In genomic region chr4:181432347-181432746, GRCh38 we compare ENCODE assay signal across 16 cellular contexts.
DNase-seq lines count a peak whose midpoint lies in the region; ATAC-seq, FAIRE-seq and TF ChIP-seq lines count a peak whose summit lies in the region.
"Had no signal": no experiment of that assay in that cellular context is flagged by ENCODE, and none has a peak within 500 bp of the region (broad histone marks: within the 10 kb centered on the region; RNA-seq: fewer than 3 reads in every experiment).

No MANE protein-coding gene starts in this region.

- H2BK20ac ChIP-seq in H9 (ENCODE audit: low read depth, low read length, poor library complexity, severe bottlenecking): no peak overlapping the region

- H3K4me3 Mint-ChIP-seq in H9: no peak overlapping the region
- H3K4me3 Mint-ChIP-seq in astrocyte (ENCODE audit: unreplicated experiment): no peak overlapping the region
- H3K4me3 Mint-ChIP-seq: B cell; CD4-positive, alpha-beta memory T cell had no signal

- H3K23me2 ChIP-seq in H9 (ENCODE audit: insufficient read length, low read depth, low read length, poor library complexity, severe bottlenecking): no peaks in the 10 kb centered on the region

- no peak overlapping the region for H3K23ac ChIP-seq in H9 (ENCODE audit: insufficient read length, low read depth, low read length)
- H3K23ac ChIP-seq in neuronal stem cell (ENCODE audit: low read depth, low read length, poor library complexity): no peak overlapping the region

- H4K20me1 ChIP-seq in H9 (ENCODE audit: control insufficient read depth, insufficient read depth, insufficient read length) (no peaks in the 10 kb centered on the region), astrocyte (ENCODE audit: insufficient read depth, low read length) (no peaks in the 10 kb centered on the region)

- H2BK120ac ChIP-seq in H9 (ENCODE audit: low read depth, low read length, poor library complexity, severe bottlenecking) (no peak overlapping the region), neuronal stem cell (ENCODE audit: low read depth, low read length) (no peak overlapping the region)

- no peaks in the 10 kb centered on the region for H3K79me1 ChIP-seq in H9 (ENCODE audit: insufficient read depth, low read depth, low read length, poor library complexity, severe bottlenecking)
- H3K79me1 ChIP-seq in neuronal stem cell (ENCODE audit: low read depth, low read length): no peaks in the 10 kb centered on the region

- DNase-seq in H9 (peak; percentile 58), astrocyte (ENCODE audit: low read depth) (no peak), iPS-NIHi7 (ENCODE audit: extremely low spot score) (peak; percentile 32), neuronal stem cell (ENCODE audit: low spot score) (no peak), mucosa of gallbladder (ENCODE audit: low spot score) (no peak)
- DNase-seq in activated CD4-positive, alpha-beta T cell treated with anti-CD3 and anti-CD28 coated beads for 4 hours: no peak
- DNase-seq: CD4-positive, alpha-beta memory T cell; DMS79; NCI-H2081; NCI-H524 treated with DMSO at 0.1 percent for 48 hours; NK-92 treated with Interleukin-12 subunit alpha and Interleukin-12 subunit beta, amount 100 ng/mL, for 24 hours; RPMI8226; SJCRH30 had no signal

- H3K4me3 ChIP-seq in astrocyte (ENCODE audit: insufficient read depth, low read depth, low read length) (no peak overlapping the region), neuronal stem cell (ENCODE audit: low read length in 2 of 2) (no peak overlapping the region)
- H3K4me3 ChIP-seq: SJCRH30 had no signal

- H3K56ac ChIP-seq in H9 (ENCODE audit: insufficient read length, low read depth, low read length): no peak overlapping the region

- H3K36me3 Mint-ChIP-seq in H9 (ENCODE audit: insufficient read depth in 1 of 3, low read depth in 3 of 3) (no peaks in the 10 kb centered on the region), astrocyte (ENCODE audit: low read depth, unreplicated experiment) (no peaks in the 10 kb centered on the region)
- H3K36me3 Mint-ChIP-seq: CD4-positive, alpha-beta memory T cell had no signal

- H2AK5ac ChIP-seq in H9 (ENCODE audit: insufficient read length, low read length) (no peak overlapping the region), neuronal stem cell (ENCODE audit: low read depth, low read length) (no peak overlapping the region)

- H3K4me1 Mint-ChIP-seq in H9 (peaks cover 13 to 14% of the 10 kb centered on the region in 2 experiments), astrocyte (ENCODE audit: low read depth, unreplicated experiment) (no peaks in the 10 kb centered on the region)
- H3K4me1 Mint-ChIP-seq: B cell; CD4-positive, alpha-beta memory T cell had no signal

- H2AFZ ChIP-seq in H9 (ENCODE audit: low read length) (no peak overlapping the region), astrocyte (ENCODE audit: low read depth, low read length) (peak overlapping the region; percentile 54), neuronal stem cell (ENCODE audit: low read length) (peak overlapping the region; percentile 31)

- no peak overlapping the region for H3T11ph ChIP-seq in H9 (ENCODE audit: low read length)

- H4K5ac ChIP-seq in H9 (ENCODE audit: insufficient read length, low read depth, low read length): no peak overlapping the region

- ATAC-seq in HG03460 (IDR thresholded peaks at IDR 0.05; ENCODE audit: unreplicated experiment): no peak

- H2BK5ac ChIP-seq in H9 (ENCODE audit: insufficient read length, low read length) (no peak overlapping the region), neuronal stem cell (ENCODE audit: low read length) (no peak overlapping the region)

- H3K27me3 ChIP-seq in H9 (ENCODE audit: insufficient read depth, low read length) (no peaks in the 10 kb centered on the region), astrocyte (ENCODE audit: insufficient read depth, low read length) (no peaks in the 10 kb centered on the region), neuronal stem cell (ENCODE audit: control insufficient read depth in 3 of 3, insufficient read depth in 3 of 3, low read depth in 1 of 3, low read length in 3 of 3) (no peaks in the 10 kb centered on the region)
- H3K27me3 ChIP-seq: SJCRH30 had no signal

- H3K9me3 Mint-ChIP-seq in H9: no peaks in the 10 kb centered on the region; a peak in 2 of 5 replicates
- H3K9me3 Mint-ChIP-seq in astrocyte (ENCODE audit: unreplicated experiment): peaks cover 1% of the 10 kb centered on the region

- H3K9me3 ChIP-seq in H9 (ENCODE audit: control insufficient read depth, low read depth, low read length): no peaks in the 10 kb centered on the region
- H3K9me3 ChIP-seq in astrocyte (ENCODE audit: insufficient read depth, low read depth, low read length): no peaks in the 10 kb centered on the region
- no peaks in the 10 kb centered on the region for H3K9me3 ChIP-seq in neuronal stem cell (replicated peaks in 1 of 2; ENCODE audit: control insufficient read depth in 2 of 2, insufficient read depth in 1 of 2, low read depth in 1 of 2, low read length in 2 of 2)
- H3K9me3 ChIP-seq: SJCRH30 had no signal

- no peak for FAIRE-seq in astrocyte (lab: Jason Lieb, UNC)
- FAIRE-seq: G401.6 had no signal

- no peaks in the 10 kb centered on the region for H3K79me2 ChIP-seq in H9 (ENCODE audit: insufficient read depth, low read length)
- no peaks in the 10 kb centered on the region for H3K79me2 ChIP-seq in astrocyte (ENCODE audit: insufficient read depth, low read length)

- no CpG with 5 or more reads among the region's 6 CpGs for WGBS in H9 (ENCODE audit: extremely low coverage, insufficient read length, low lambda C conversion rate)
- WGBS in neuronal stem cell (ENCODE audit: extremely low coverage in 2 of 2, insufficient read length in 2 of 2, insufficient replicate concordance in 1 of 2), 2 donors: no CpG with 5 or more reads among the region's 6 CpGs

- no peak overlapping the region for H3K9ac ChIP-seq in H9 (ENCODE audit: extremely low read depth, insufficient read length, low read length)
- no peak overlapping the region for H3K9ac ChIP-seq in astrocyte (ENCODE audit: low read length)
- H3K9ac ChIP-seq in neuronal stem cell (ENCODE audit: low read depth, low read length, poor library complexity): no peak overlapping the region

- H3K36me3 ChIP-seq in astrocyte (ENCODE audit: insufficient read depth, low read length) (no peaks in the 10 kb centered on the region), neuronal stem cell (replicated peaks in 1 of 2; ENCODE audit: control insufficient read depth in 2 of 2, insufficient read depth in 2 of 2, low read length in 2 of 2) (no peaks in the 10 kb centered on the region)
- H3K36me3 ChIP-seq: SJCRH30 had no signal

- H3K4me1 ChIP-seq in H9 (ENCODE audit: insufficient read depth, low read length) (peaks cover 5% of the 10 kb centered on the region; the same call in 1 of the 2 replicates), astrocyte (ENCODE audit: insufficient read depth, low read length) (no peaks in the 10 kb centered on the region), neuronal stem cell (ENCODE audit: control insufficient read depth in 2 of 2, insufficient read depth in 1 of 2, low read depth in 1 of 2, low read length in 2 of 2) (peaks cover 5 to 21% of the 10 kb centered on the region in 2 donors)
- H3K4me1 ChIP-seq: SJCRH30 had no signal

- peak overlapping the region; percentile 52; the same call in 1 of the 2 replicates for H3K14ac ChIP-seq in H9 (ENCODE audit: insufficient read depth, low read length)
- no peak overlapping the region for H3K14ac ChIP-seq in neuronal stem cell (ENCODE audit: low read length)

- H4K8ac ChIP-seq in H9 (replicated peaks; ENCODE audit: insufficient read length, low read depth, low read length) (no peak overlapping the region), neuronal stem cell (ENCODE audit: low read depth, low read length) (no peak overlapping the region)

- H3K27ac ChIP-seq in H9 (ENCODE audit: insufficient read length, low read depth, low read length) (no peak overlapping the region), astrocyte (ENCODE audit: low read depth, low read length) (no peak overlapping the region), neuronal stem cell (replicated peaks; ENCODE audit: low read length) (no peak overlapping the region)
- H3K27ac ChIP-seq: SJCRH30 had no signal

- TF ChIP-seq CTCF in H9 (conservative IDR thresholded peaks at IDR 0.05): no peak
- TF ChIP-seq CTCF in astrocyte (IDR thresholded peaks at IDR 0.05; ENCODE audit: insufficient read depth, low read depth, low read length): no peak

- H3K18ac ChIP-seq in H9 (ENCODE audit: insufficient read length, low read depth, low read length) (no peak overlapping the region), neuronal stem cell (ENCODE audit: low read length) (peak overlapping the region; percentile 67)

- H3K4ac ChIP-seq in H9 (ENCODE audit: low read depth, low read length): no peak overlapping the region
- H3K4ac ChIP-seq in neuronal stem cell (ENCODE audit: low read length): no peak overlapping the region

- H3K27ac Mint-ChIP-seq in H9 (no peak overlapping the region), astrocyte (ENCODE audit: unreplicated experiment) (no peak overlapping the region)
- H3K27ac Mint-ChIP-seq: B cell; CD4-positive, alpha-beta memory T cell had no signal

- H3K4me2 ChIP-seq in H9 (ENCODE audit: insufficient read depth, insufficient read length, low read length): peak overlapping the region; percentile 22
- no peak overlapping the region for H3K4me2 ChIP-seq in astrocyte (ENCODE audit: low read length)
- no peak overlapping the region for H3K4me2 ChIP-seq in neuronal stem cell (ENCODE audit: insufficient read depth, low read length, poor library complexity, severe bottlenecking)

- H3K27me3 Mint-ChIP-seq in H9 (ENCODE audit: low read depth) (no peaks in the 10 kb centered on the region), astrocyte (ENCODE audit: low read depth, unreplicated experiment) (peaks cover 1% of the 10 kb centered on the region)
- H3K27me3 Mint-ChIP-seq: B cell; CD4-positive, alpha-beta memory T cell had no signal

- H4K91ac ChIP-seq in H9 (ENCODE audit: insufficient read length, low read depth, low read length) (no peak overlapping the region), neuronal stem cell (ENCODE audit: low read depth, low read length, poor library complexity) (no peak overlapping the region)

- no peak overlapping the region for H2BK12ac ChIP-seq in H9 (ENCODE audit: insufficient read length, low read depth, low read length)
- H2BK12ac ChIP-seq in neuronal stem cell (ENCODE audit: low read length): no peak overlapping the region

- H2BK15ac ChIP-seq in H9 (ENCODE audit: low read depth, low read length): no peak overlapping the region
- H2BK15ac ChIP-seq in neuronal stem cell (ENCODE audit: low read length): no peak overlapping the region

Comparison
In these comparisons a context has a peak if more than half of its experiments do, and no peak if none do; other contexts are left out.
1. DNase-seq: peak in H9 (single experiment) and iPS-NIHi7 (single experiment); none in astrocyte (single experiment), neuronal stem cell (single experiment), mucosa of gallbladder (single experiment) and activated CD4-positive, alpha-beta T cell treated with anti-CD3 and anti-CD28 coated beads for 4 hours (0 of 2).